ENCODE assay signal across 1 cellular context in the genomic region with DNA sequence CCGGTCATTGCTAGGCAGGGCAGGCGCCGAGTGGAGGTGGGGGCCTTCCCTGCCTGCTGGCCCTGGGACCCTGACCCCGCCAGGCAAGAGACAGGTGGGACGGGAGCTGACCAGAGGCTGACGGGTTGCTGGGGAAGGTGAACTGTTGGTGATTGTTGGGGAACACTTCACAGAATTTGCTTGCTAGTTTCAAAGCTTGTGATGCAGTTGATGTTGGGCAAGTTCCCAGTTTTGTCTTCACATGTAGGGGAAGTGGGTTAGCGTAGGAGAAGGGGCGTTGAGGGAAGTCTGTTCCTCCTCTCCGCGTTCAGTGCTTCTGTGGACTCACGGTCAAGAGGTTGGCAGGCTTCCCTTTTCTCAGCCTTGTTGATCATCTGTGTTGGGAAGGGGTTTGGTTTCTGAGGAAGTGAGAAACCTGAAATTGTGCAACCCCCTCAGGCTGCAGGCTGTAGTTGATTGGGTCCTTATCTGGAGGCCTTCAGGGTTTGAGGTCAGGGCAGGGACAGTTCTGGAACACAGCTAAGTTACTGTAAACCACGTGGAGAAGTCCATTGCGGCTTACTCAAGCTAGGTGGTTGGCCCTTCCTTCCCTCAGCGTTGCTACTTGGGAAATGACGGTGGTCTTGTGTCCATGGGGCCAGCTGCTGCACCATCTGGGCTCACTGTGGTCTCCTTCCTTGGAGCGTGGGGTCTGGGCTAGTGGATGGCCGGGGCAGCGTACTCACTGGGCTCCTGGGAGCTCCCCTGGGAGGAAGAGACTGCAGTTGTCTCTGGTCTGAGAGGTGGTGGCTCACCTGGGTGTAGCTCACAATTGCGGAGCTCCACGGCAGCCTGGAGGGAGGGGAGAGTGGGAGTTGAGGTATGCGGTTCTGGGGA.
TF ChIP-seq lines count a peak whose summit lies in the region.

No MANE protein-coding gene starts in this region.

TF ChIP-seq in HepG2, 621 proteins besides CTCF, POLR2A, EP300 and RAD21 (continued from another document and continues in another):
- TF ChIP-seq NCOA2 (CRISPR knock-in tag; IDR thresholded peaks at IDR 0.05) (peak; percentile 75), CREM (IDR thresholded peaks at IDR 0.05) (0 out of 2 replicates have a peak, but pooled peaks have one; percentile 9), CREM (CRISPR knock-in tag; IDR thresholded peaks at IDR 0.05) (no peak), NFKBIZ (CRISPR knock-in tag; IDR thresholded peaks at IDR 0.05) (peak; percentile 53; the same call in 1 of the 2 replicates), GABPB1 (CRISPR knock-in tag; IDR thresholded peaks at IDR 0.05) (peak; percentile 34; the same call in 1 of the 2 replicates), ZNF124 (CRISPR knock-in tag; IDR thresholded peaks at IDR 0.05) (no peak), GATAD2A (CRISPR knock-in tag; IDR thresholded peaks at IDR 0.05) (peak; percentile 46), ZNF792 (CRISPR knock-in tag; IDR thresholded peaks at IDR 0.05) (no peak), ZNF615 (CRISPR knock-in tag; IDR thresholded peaks at IDR 0.05; ENCODE audit: borderline replicate concordance) (no peak), SALL1 (CRISPR knock-in tag; IDR thresholded peaks at IDR 0.05) (peak; percentile 37; the same call in 1 of the 2 replicates), ARNT2 (CRISPR knock-in tag; IDR thresholded peaks at IDR 0.05; ENCODE audit: low read depth) (0 out of 2 replicates have a peak, but pooled peaks have one; percentile 33), ZBTB7B (CRISPR knock-in tag; IDR thresholded peaks at IDR 0.05) (no peak), ZNF562 (CRISPR knock-in tag; IDR thresholded peaks at IDR 0.05; ENCODE audit: borderline replicate concordance) (no peak), CEBPB (IDR thresholded peaks at IDR 0.05; ENCODE audit: borderline replicate concordance, low read depth, low read length) (peak; percentile 83; the same call in 1 of the 2 replicates), ZNF138 (CRISPR knock-in tag; IDR thresholded peaks at IDR 0.05; ENCODE audit: low read depth) (no peak), NR1H2 (CRISPR knock-in tag; IDR thresholded peaks at IDR 0.05; ENCODE audit: borderline replicate concordance, low read depth) (no peak), ZNF644 (CRISPR knock-in tag; IDR thresholded peaks at IDR 0.05; ENCODE audit: low read depth) (0 out of 2 replicates have a peak, but pooled peaks have one; percentile 13), JDP2 (CRISPR knock-in tag; IDR thresholded peaks at IDR 0.05; ENCODE audit: borderline replicate concordance) (no peak), ZNF335 (CRISPR knock-in tag; IDR thresholded peaks at IDR 0.05) (0 out of 2 replicates have a peak, but pooled peaks have one; percentile 46), ZNF572 (CRISPR knock-in tag; IDR thresholded peaks at IDR 0.05) (no peak), RBM22 (optimal IDR thresholded peaks at IDR 0.05; ENCODE audit: low read length) (peak; percentile 94), NONO (IDR thresholded peaks at IDR 0.05) (no peak), NONO (CRISPR knock-in tag; conservative IDR thresholded peaks at IDR 0.05) (no peak), RARA (CRISPR knock-in tag; IDR thresholded peaks at IDR 0.05) (peak; percentile 76), ZNF260 (CRISPR knock-in tag; IDR thresholded peaks at IDR 0.05; ENCODE audit: borderline replicate concordance, low read depth) (no peak), POGZ (CRISPR knock-in tag; IDR thresholded peaks at IDR 0.05) (no peak), ARID2 (CRISPR knock-in tag; IDR thresholded peaks at IDR 0.05; ENCODE audit: borderline replicate concordance) (peak; percentile 66; the same call in 1 of the 2 replicates)
- TF ChIP-seq, protein P1, sequence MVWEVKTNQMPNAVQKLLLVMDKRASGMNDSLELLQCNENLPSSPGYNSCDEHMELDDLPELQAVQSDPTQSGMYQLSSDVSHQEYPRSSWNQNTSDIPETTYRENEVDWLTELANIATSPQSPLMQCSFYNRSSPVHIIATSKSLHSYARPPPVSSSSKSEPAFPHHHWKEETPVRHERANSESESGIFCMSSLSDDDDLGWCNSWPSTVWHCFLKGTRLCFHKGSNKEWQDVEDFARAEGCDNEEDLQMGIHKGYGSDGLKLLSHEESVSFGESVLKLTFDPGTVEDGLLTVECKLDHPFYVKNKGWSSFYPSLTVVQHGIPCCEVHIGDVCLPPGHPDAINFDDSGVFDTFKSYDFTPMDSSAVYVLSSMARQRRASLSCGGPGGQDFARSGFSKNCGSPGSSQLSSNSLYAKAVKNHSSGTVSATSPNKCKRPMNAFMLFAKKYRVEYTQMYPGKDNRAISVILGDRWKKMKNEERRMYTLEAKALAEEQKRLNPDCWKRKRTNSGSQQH (CRISPR knock-in tag; IDR thresholded peaks at IDR 0.05; ENCODE audit: low read depth) = no peak
- TF ChIP-seq, protein P2, sequence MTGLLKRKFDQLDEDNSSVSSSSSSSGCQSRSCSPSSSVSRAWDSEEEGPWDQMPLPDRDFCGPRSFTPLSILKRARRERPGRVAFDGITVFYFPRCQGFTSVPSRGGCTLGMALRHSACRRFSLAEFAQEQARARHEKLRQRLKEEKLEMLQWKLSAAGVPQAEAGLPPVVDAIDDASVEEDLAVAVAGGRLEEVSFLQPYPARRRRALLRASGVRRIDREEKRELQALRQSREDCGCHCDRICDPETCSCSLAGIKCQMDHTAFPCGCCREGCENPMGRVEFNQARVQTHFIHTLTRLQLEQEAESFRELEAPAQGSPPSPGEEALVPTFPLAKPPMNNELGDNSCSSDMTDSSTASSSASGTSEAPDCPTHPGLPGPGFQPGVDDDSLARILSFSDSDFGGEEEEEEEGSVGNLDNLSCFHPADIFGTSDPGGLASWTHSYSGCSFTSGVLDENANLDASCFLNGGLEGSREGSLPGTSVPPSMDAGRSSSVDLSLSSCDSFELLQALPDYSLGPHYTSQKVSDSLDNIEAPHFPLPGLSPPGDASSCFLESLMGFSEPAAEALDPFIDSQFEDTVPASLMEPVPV (CRISPR knock-in tag; IDR thresholded peaks at IDR 0.05) = no peak
- TF ChIP-seq, protein P3, sequence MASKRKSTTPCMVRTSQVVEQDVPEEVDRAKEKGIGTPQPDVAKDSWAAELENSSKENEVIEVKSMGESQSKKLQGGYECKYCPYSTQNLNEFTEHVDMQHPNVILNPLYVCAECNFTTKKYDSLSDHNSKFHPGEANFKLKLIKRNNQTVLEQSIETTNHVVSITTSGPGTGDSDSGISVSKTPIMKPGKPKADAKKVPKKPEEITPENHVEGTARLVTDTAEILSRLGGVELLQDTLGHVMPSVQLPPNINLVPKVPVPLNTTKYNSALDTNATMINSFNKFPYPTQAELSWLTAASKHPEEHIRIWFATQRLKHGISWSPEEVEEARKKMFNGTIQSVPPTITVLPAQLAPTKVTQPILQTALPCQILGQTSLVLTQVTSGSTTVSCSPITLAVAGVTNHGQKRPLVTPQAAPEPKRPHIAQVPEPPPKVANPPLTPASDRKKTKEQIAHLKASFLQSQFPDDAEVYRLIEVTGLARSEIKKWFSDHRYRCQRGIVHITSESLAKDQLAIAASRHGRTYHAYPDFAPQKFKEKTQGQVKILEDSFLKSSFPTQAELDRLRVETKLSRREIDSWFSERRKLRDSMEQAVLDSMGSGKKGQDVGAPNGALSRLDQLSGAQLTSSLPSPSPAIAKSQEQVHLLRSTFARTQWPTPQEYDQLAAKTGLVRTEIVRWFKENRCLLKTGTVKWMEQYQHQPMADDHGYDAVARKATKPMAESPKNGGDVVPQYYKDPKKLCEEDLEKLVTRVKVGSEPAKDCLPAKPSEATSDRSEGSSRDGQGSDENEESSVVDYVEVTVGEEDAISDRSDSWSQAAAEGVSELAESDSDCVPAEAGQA (IDR thresholded peaks at IDR 0.05; ENCODE audit: low read depth) = no peak
- TF ChIP-seq, protein P3 (CRISPR knock-in tag; IDR thresholded peaks at IDR 0.05; ENCODE audit: borderline replicate concordance) = no peak
- TF ChIP-seq, protein P4, sequence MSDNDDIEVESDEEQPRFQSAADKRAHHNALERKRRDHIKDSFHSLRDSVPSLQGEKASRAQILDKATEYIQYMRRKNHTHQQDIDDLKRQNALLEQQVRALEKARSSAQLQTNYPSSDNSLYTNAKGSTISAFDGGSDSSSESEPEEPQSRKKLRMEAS (IDR thresholded peaks at IDR 0.05) = peak; percentile 71
- TF ChIP-seq, protein P5, sequence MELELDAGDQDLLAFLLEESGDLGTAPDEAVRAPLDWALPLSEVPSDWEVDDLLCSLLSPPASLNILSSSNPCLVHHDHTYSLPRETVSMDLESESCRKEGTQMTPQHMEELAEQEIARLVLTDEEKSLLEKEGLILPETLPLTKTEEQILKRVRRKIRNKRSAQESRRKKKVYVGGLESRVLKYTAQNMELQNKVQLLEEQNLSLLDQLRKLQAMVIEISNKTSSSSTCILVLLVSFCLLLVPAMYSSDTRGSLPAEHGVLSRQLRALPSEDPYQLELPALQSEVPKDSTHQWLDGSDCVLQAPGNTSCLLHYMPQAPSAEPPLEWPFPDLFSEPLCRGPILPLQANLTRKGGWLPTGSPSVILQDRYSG (CRISPR knock-in tag; IDR thresholded peaks at IDR 0.05) = no peak
- TF ChIP-seq, protein P6, sequence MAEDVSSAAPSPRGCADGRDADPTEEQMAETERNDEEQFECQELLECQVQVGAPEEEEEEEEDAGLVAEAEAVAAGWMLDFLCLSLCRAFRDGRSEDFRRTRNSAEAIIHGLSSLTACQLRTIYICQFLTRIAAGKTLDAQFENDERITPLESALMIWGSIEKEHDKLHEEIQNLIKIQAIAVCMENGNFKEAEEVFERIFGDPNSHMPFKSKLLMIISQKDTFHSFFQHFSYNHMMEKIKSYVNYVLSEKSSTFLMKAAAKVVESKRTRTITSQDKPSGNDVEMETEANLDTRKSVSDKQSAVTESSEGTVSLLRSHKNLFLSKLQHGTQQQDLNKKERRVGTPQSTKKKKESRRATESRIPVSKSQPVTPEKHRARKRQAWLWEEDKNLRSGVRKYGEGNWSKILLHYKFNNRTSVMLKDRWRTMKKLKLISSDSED (CRISPR knock-in tag; IDR thresholded peaks at IDR 0.05) = no peak
- TF ChIP-seq, protein P7, sequence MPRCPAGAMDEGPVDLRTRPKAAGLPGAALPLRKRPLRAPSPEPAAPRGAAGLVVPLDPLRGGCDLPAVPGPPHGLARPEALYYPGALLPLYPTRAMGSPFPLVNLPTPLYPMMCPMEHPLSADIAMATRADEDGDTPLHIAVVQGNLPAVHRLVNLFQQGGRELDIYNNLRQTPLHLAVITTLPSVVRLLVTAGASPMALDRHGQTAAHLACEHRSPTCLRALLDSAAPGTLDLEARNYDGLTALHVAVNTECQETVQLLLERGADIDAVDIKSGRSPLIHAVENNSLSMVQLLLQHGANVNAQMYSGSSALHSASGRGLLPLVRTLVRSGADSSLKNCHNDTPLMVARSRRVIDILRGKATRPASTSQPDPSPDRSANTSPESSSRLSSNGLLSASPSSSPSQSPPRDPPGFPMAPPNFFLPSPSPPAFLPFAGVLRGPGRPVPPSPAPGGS (CRISPR knock-in tag; IDR thresholded peaks at IDR 0.05) = 0 out of 2 replicates have a peak, but pooled peaks have one; percentile 8
- TF ChIP-seq, protein P8, sequence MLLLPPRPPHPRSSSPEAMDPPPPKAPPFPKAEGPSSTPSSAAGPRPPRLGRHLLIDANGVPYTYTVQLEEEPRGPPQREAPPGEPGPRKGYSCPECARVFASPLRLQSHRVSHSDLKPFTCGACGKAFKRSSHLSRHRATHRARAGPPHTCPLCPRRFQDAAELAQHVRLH (CRISPR knock-in tag; IDR thresholded peaks at IDR 0.05; ENCODE audit: borderline replicate concordance, low read depth) = peak; percentile 27; the same call in 1 of the 2 replicates
- TF ChIP-seq, protein P9, sequence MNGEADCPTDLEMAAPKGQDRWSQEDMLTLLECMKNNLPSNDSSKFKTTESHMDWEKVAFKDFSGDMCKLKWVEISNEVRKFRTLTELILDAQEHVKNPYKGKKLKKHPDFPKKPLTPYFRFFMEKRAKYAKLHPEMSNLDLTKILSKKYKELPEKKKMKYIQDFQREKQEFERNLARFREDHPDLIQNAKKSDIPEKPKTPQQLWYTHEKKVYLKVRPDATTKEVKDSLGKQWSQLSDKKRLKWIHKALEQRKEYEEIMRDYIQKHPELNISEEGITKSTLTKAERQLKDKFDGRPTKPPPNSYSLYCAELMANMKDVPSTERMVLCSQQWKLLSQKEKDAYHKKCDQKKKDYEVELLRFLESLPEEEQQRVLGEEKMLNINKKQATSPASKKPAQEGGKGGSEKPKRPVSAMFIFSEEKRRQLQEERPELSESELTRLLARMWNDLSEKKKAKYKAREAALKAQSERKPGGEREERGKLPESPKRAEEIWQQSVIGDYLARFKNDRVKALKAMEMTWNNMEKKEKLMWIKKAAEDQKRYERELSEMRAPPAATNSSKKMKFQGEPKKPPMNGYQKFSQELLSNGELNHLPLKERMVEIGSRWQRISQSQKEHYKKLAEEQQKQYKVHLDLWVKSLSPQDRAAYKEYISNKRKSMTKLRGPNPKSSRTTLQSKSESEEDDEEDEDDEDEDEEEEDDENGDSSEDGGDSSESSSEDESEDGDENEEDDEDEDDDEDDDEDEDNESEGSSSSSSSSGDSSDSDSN (CRISPR knock-in tag; IDR thresholded peaks at IDR 0.05) = peak; percentile 51; the same call in 1 of the 2 replicates
- TF ChIP-seq, protein P10, sequence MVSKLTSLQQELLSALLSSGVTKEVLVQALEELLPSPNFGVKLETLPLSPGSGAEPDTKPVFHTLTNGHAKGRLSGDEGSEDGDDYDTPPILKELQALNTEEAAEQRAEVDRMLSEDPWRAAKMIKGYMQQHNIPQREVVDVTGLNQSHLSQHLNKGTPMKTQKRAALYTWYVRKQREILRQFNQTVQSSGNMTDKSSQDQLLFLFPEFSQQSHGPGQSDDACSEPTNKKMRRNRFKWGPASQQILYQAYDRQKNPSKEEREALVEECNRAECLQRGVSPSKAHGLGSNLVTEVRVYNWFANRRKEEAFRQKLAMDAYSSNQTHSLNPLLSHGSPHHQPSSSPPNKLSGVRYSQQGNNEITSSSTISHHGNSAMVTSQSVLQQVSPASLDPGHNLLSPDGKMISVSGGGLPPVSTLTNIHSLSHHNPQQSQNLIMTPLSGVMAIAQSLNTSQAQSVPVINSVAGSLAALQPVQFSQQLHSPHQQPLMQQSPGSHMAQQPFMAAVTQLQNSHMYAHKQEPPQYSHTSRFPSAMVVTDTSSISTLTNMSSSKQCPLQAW (CRISPR knock-in tag; IDR thresholded peaks at IDR 0.05) = 0 out of 2 replicates have a peak, but pooled peaks have one; percentile 17
